Comparison of ENCODE assay signal across 10 cellular contexts in the genomic region with DNA sequence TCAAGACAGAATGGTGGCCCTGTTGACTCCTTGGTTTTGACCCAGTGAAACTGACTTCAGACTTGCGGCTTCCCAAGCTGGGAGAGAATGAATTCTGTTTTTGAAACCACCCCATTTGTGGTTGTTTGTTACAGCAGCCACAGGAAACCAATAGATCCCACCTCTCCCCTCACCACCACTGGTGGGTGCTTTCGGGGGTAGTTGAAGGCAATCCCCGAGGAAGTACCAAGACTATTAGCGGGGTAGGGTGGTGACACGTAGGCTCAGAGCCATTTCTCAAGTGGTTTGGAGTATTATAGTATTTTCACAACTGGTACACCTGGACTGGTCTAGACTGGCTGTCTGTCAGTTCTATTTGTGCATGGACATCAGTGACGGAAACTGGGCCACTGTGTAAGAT.
A peak's percentile ranks its signal among the peaks of the same experiment; 100 is the strongest.
DNase-seq lines count a peak whose midpoint lies in the region; ATAC-seq and TF ChIP-seq lines count a peak whose summit lies in the region.
"Had no signal": no experiment of that assay in that cellular context is flagged by ENCODE, and none has a peak within 500 bp of the region (broad histone marks: within the 10 kb centered on the region; RNA-seq: fewer than 3 reads in every experiment).

No MANE protein-coding gene starts in this region.

- TF ChIP-seq CTCF in omental fat pad (IDR thresholded peaks at IDR 0.05), result no peak
- no peak for TF ChIP-seq CTCF in ovary (IDR thresholded peaks at IDR 0.05)
- TF ChIP-seq CTCF in A673 (conservative IDR thresholded peaks at IDR 0.05; ENCODE audit: low read depth, low read length), result no peak

- H3K4me1 Mint-ChIP-seq in natural killer cell treated with Interleukin-12 subunit alpha and Interleukin-12 subunit beta and Interleukin-15 and Interleukin-18, amount 100 ng/mL, for 72 hours (ENCODE audit: low read depth in 2 of 2), result peaks cover 75 to 76% of the 10 kb centered on the region in 2 donors

- no peak for TF ChIP-seq POLR2A in ovary (IDR thresholded peaks at IDR 0.05)

- DNase-seq in Jurkat, Clone E6-1 (ENCODE audit: low read depth, low spot score), result peak; percentile 26
- DNase-seq in natural killer cell treated with Interleukin-12 subunit alpha and Interleukin-12 subunit beta and Interleukin-15 and Interleukin-18, amount 100 ng/mL, for 72 hours (ENCODE audit: low spot score), result peak; percentile 94
- DNase-seq in NCI-H446 (lab: John Stamatoyannopoulos, UW), result no peak
- no peak for DNase-seq in omental fat pad (ENCODE audit: low spot score)
- DNase-seq in ovary, result no peak
- no peak for DNase-seq in A673 (ENCODE audit: low spot score)
- DNase-seq: NCI-H774 had no signal

- peaks cover 0 to 2% of the 10 kb centered on the region in 2 donors for H3K27me3 Mint-ChIP-seq in natural killer cell treated with Interleukin-12 subunit alpha and Interleukin-12 subunit beta and Interleukin-15 and Interleukin-18, amount 100 ng/mL, for 72 hours

- H3K27me3 ChIP-seq in ovary (no peaks in the 10 kb centered on the region), A673 (replicated peaks; ENCODE audit: insufficient read depth, low read depth, low read length, poor library complexity) (no peaks in the 10 kb centered on the region)

- H3K4me3 ChIP-seq in Jurkat, Clone E6-1 (ENCODE audit: low read length), result no peak overlapping the region
- H3K4me3 ChIP-seq in ovary (no peak overlapping the region), A673 (ENCODE audit: low read depth, low read length, poor library complexity, severe bottlenecking) (no peak overlapping the region)

- intact Hi-C loops in ovary (cut with DNase I), result no loop called here
- intact Hi-C loops in A673 (cut with micrococcal nuclease; ENCODE audit: unreplicated experiment), result no loop called here

- peak; percentile 38 for ATAC-seq in GM18858 (IDR thresholded peaks at IDR 0.05; ENCODE audit: unreplicated experiment)
- peak; percentile 43 for ATAC-seq in GM21619 (IDR thresholded peaks at IDR 0.05; ENCODE audit: unreplicated experiment)
- peak; percentile 86 to 93 for ATAC-seq in natural killer cell treated with Interleukin-12 subunit alpha and Interleukin-12 subunit beta and Interleukin-15 and Interleukin-18, amount 100 ng/mL, for 72 hours
- no peak for ATAC-seq in omental fat pad (ENCODE audit: low FRiP score)

- H3K4me3 Mint-ChIP-seq in natural killer cell treated with Interleukin-12 subunit alpha and Interleukin-12 subunit beta and Interleukin-15 and Interleukin-18, amount 100 ng/mL, for 72 hours, result peak overlapping the region; percentile 61

- H3K9me3 ChIP-seq in ovary, result no peaks in the 10 kb centered on the region
- H3K9me3 ChIP-seq in A673 (ENCODE audit: low read depth, low read length, poor library complexity, severe bottlenecking), result no peaks in the 10 kb centered on the region

- H3K36me3 Mint-ChIP-seq in natural killer cell treated with Interleukin-12 subunit alpha and Interleukin-12 subunit beta and Interleukin-15 and Interleukin-18, amount 100 ng/mL, for 72 hours, result peaks cover 54% of the 10 kb centered on the region

- 77 to 90% (median 79%) methylated on average over 6 of the region's 6 CpGs for WGBS in ovary, 3 donors

- peak overlapping the region; percentile 81 for H3K27ac Mint-ChIP-seq in natural killer cell treated with Interleukin-12 subunit alpha and Interleukin-12 subunit beta and Interleukin-15 and Interleukin-18, amount 100 ng/mL, for 72 hours

- H3K27ac ChIP-seq in ovary (no peak overlapping the region), A673 (ENCODE audit: low read depth, low read length, poor library complexity, severe bottlenecking) (no peak overlapping the region)
- H3K27ac ChIP-seq: VCaP had no signal

- TF ChIP-seq EP300 in ovary (IDR thresholded peaks at IDR 0.05), result no peak

- CTCF ChIA-PET in A673 (lab: Charles Lee), result no interaction called here

- peaks cover 18% of the 10 kb centered on the region for H3K9me3 Mint-ChIP-seq in natural killer cell treated with Interleukin-12 subunit alpha and Interleukin-12 subunit beta and Interleukin-15 and Interleukin-18, amount 100 ng/mL, for 72 hours

- H3K36me3 ChIP-seq in ovary, result no peaks in the 10 kb centered on the region
- no peaks in the 10 kb centered on the region for H3K36me3 ChIP-seq in A673 (ENCODE audit: insufficient read depth, low read length, poor library complexity, severe bottlenecking)

- H3K4me1 ChIP-seq in ovary (ENCODE audit: insufficient read depth) (no peaks in the 10 kb centered on the region), A673 (ENCODE audit: insufficient read depth, low read length, poor library complexity, severe bottlenecking) (no peaks in the 10 kb centered on the region)

- BruUV-seq in A673 (replicated peaks; lab: Mats Ljungman, UMichigan), result no TSS peak

- POLR2A ChIA-PET in A673 (lab: Charles Lee; ENCODE audit: low non-redundant PET), result no interaction called here

Comparison
In these comparisons a context has a peak if more than half of its experiments do, and no peak if none do; other contexts are left out.
1. DNase-seq: peak in Jurkat, Clone E6-1 (single experiment) and natural killer cell treated with Interleukin-12 subunit alpha and Interleukin-12 subunit beta and Interleukin-15 and Interleukin-18, amount 100 ng/mL, for 72 hours (single experiment); none in NCI-H446 (0 of 2), omental fat pad (single experiment), ovary (0 of 5) and A673 (single experiment).